In genomic region chr1:33606272-33606671, GRCh38 we compare ENCODE assay signal across 20 cellular contexts.
DNase-seq lines count a peak whose midpoint lies in the region; ATAC-seq and TF ChIP-seq lines count a peak whose summit lies in the region.
"Had no signal": no experiment of that assay in that cellular context is flagged by ENCODE, and none has a peak within 500 bp of the region (broad histone marks: within the 10 kb centered on the region; RNA-seq: fewer than 3 reads in every experiment).

No MANE protein-coding gene starts in this region.

- no peak for TF ChIP-seq EP300 in gastroesophageal sphincter (IDR thresholded peaks at IDR 0.05)

- H3K4me1 ChIP-seq in gastroesophageal sphincter, result peaks cover 0 to 7% (median 0%) of the 10 kb centered on the region in 3 donors
- H3K4me1 ChIP-seq in right atrium auricular region, result no peaks in the 10 kb centered on the region
- no peaks in the 10 kb centered on the region for H3K4me1 ChIP-seq in gastrocnemius medialis
- H3K4me1 ChIP-seq in PC-9 (replicated peaks; ENCODE audit: insufficient read depth), result no peaks in the 10 kb centered on the region
- H3K4me1 ChIP-seq: BE2C had no signal

- WGBS in gastroesophageal sphincter (ENCODE audit: low coverage in 1 of 2), 2 donors, result 41 to 67% methylated on average over 5 to 7 of the region's 9 CpGs

- no peak overlapping the region for H3K4me2 ChIP-seq in PC-9

- no TSS peak for BruUV-seq in PC-9 (replicated peaks; lab: Mats Ljungman, UMichigan)

- DNase-seq in coronary artery (ENCODE audit: low spot score) (peak; percentile 46), right atrium auricular region (ENCODE audit: low spot score) (peak; percentile 64), gastrocnemius medialis (no peak), PC-9 (no peak), inferior parietal cortex (ENCODE audit: extremely low spot score) (no peak), SHP77 treated with DMSO at 0.1 percent for 48 hours (lab: John Stamatoyannopoulos, UW) (no peak)
- DNase-seq: BE2C; CD4-positive, CD25-positive, alpha-beta regulatory T cell; H7; KG1; NCI-H1092; NCI-H146; NCI-H2029; NCI-H226; NCI-H510A treated with DMSO at 0.1 percent for 48 hours; NCI-H748 treated with DMSO at 0.1 percent for 48 hours; NK-92 treated with Interleukin-12 subunit alpha and Interleukin-12 subunit beta, amount 100 ng/mL, for 24 hours had no signal

- H3F3A ChIP-seq in PC-9 (ENCODE audit: insufficient read depth, low read depth), result no peaks in the 10 kb centered on the region

- H3K27ac ChIP-seq in coronary artery (peak overlapping the region in 1 of 2 donors; percentile 36), gastroesophageal sphincter (peak overlapping the region in 1 of 4 donors; percentile 43), right atrium auricular region (peak overlapping the region; percentile 23 to 35), gastrocnemius medialis (no peak overlapping the region), PC-9 (no peak overlapping the region)

- intact Hi-C loops in gastrocnemius medialis (cut with DNase I; ENCODE audit: low total_unique reads) (no loop called here), PC-9 (cut with micrococcal nuclease; ENCODE audit: unreplicated experiment) (no loop called here)

- H3K9me3 ChIP-seq in gastroesophageal sphincter (no peaks in the 10 kb centered on the region), right atrium auricular region (no peaks in the 10 kb centered on the region), gastrocnemius medialis (no peaks in the 10 kb centered on the region), PC-9 (ENCODE audit: insufficient read depth, low read depth) (no peaks in the 10 kb centered on the region)
- H3K9me3 ChIP-seq: BE2C had no signal

- CTCF ChIA-PET in PC-9 (lab: Charles Lee), result no interaction called here

- no peak for TF ChIP-seq CTCF in coronary artery (IDR thresholded peaks at IDR 0.05)
- TF ChIP-seq CTCF in gastroesophageal sphincter (IDR thresholded peaks at IDR 0.05), result no peak
- TF ChIP-seq CTCF in right atrium auricular region (IDR thresholded peaks at IDR 0.05), result no peak
- no peak for TF ChIP-seq CTCF in gastrocnemius medialis (IDR thresholded peaks at IDR 0.05 in 4 of 5, conservative IDR thresholded peaks at IDR 0.05 in 1 of 5)
- TF ChIP-seq CTCF in PC-9 (conservative IDR thresholded peaks at IDR 0.05), result no peak

- in situ Hi-C loops in gastrocnemius medialis (cut with MboI; ENCODE audit: low sequenced_read_pairs in 4 of 4), result loop anchor here in 1 of 4 donors (25.0 kb wide), 1 partner anchor 494 kb away; no protein-coding TSS in a partner anchor

- H3K4me3 ChIP-seq in coronary artery (no peak overlapping the region), gastroesophageal sphincter (no peak overlapping the region), right atrium auricular region (no peak overlapping the region), gastrocnemius medialis (no peak overlapping the region), PC-9 (no peak overlapping the region)

- no peaks in the 10 kb centered on the region for H3K79me2 ChIP-seq in PC-9 (ENCODE audit: low read depth)

- H2AFZ ChIP-seq in PC-9, result no peak overlapping the region

- ATAC-seq in gastroesophageal sphincter, result peak; percentile 54
- peak; percentile 44 to 74 for ATAC-seq in gastrocnemius medialis
- no peak for ATAC-seq in HG03565 (IDR thresholded peaks at IDR 0.05; ENCODE audit: unreplicated experiment)
- ATAC-seq: Panc1 had no signal

- no peaks in the 10 kb centered on the region for H3K36me3 ChIP-seq in gastroesophageal sphincter
- H3K36me3 ChIP-seq in right atrium auricular region, result no peaks in the 10 kb centered on the region
- no peaks in the 10 kb centered on the region for H3K36me3 ChIP-seq in gastrocnemius medialis
- H3K36me3 ChIP-seq in PC-9 (ENCODE audit: low read depth), result no peaks in the 10 kb centered on the region
- H3K36me3 ChIP-seq: BE2C had no signal

- no peak for TF ChIP-seq POLR2A in gastroesophageal sphincter (IDR thresholded peaks at IDR 0.05)
- no peak for TF ChIP-seq POLR2A in gastrocnemius medialis (IDR thresholded peaks at IDR 0.05)

- no peaks in the 10 kb centered on the region for H3K27me3 ChIP-seq in gastroesophageal sphincter
- no peaks in the 10 kb centered on the region for H3K27me3 ChIP-seq in right atrium auricular region
- H3K27me3 ChIP-seq in gastrocnemius medialis, result no peaks in the 10 kb centered on the region
- peaks cover 89% of the 10 kb centered on the region for H3K27me3 ChIP-seq in PC-9 (ENCODE audit: insufficient read depth, low read depth)
- H3K27me3 ChIP-seq: BE2C had no signal

- no peaks in the 10 kb centered on the region for H3K9me2 ChIP-seq in PC-9 (ENCODE audit: insufficient read depth)

- POLR2A ChIA-PET in PC-9 (lab: Charles Lee; ENCODE audit: unreplicated experiment), result no interaction called here

- H4K20me1 ChIP-seq in PC-9 (ENCODE audit: insufficient read depth), result no peaks in the 10 kb centered on the region

Comparison
In these comparisons a context has a peak if more than half of its experiments do, and no peak if none do; other contexts are left out.
1. DNase-seq: peak in coronary artery (single experiment) and right atrium auricular region (single experiment); none in gastrocnemius medialis (0 of 2), PC-9 (0 of 2), inferior parietal cortex (single experiment) and SHP77 treated with DMSO at 0.1 percent for 48 hours (single experiment).
2. H3K27ac ChIP-seq: peak in right atrium auricular region (2 of 2); none in gastrocnemius medialis (0 of 4) and PC-9 (single experiment).